23 cellular contexts compared by ENCODE assay signal in genomic region chr12:66587912-66588311, GRCh38.
A peak's percentile ranks its signal among the peaks of the same experiment; 100 is the strongest.
DNase-seq lines count a peak whose midpoint lies in the region; ATAC-seq and TF ChIP-seq lines count a peak whose summit lies in the region.
"Had no signal": no experiment of that assay in that cellular context is flagged by ENCODE, and none has a peak within 500 bp of the region (broad histone marks: within the 10 kb centered on the region; RNA-seq: fewer than 3 reads in every experiment).

No MANE protein-coding gene starts in this region.

- no peaks in the 10 kb centered on the region for H3K9me2 ChIP-seq in Loucy (replicated peaks; ENCODE audit: low read depth, low read length)

- H2AFZ ChIP-seq in Loucy (ENCODE audit: low read length) (no peak overlapping the region), fibroblast of lung (ENCODE audit: low read length) (no peak overlapping the region)

- H3K27me3 ChIP-seq in Loucy (ENCODE audit: insufficient read depth, low read length, poor library complexity, severe bottlenecking) (no peaks in the 10 kb centered on the region), fibroblast of lung (ENCODE audit: control insufficient read depth, insufficient read depth, low read length) (no peaks in the 10 kb centered on the region), aorta (ENCODE audit: control insufficient read depth in 1 of 2, insufficient read depth in 2 of 2, low read length in 1 of 2) (no peaks in the 10 kb centered on the region)
- H3K27me3 ChIP-seq: neutrophil, Peyer's patch had no signal

- H3K9ac ChIP-seq in Loucy (ENCODE audit: low read depth, low read length, poor library complexity, severe bottlenecking) (no peak overlapping the region), fibroblast of lung (ENCODE audit: insufficient read depth, low read length) (no peak overlapping the region)

- H4K20me1 ChIP-seq in Loucy (ENCODE audit: insufficient read depth, low read length, poor library complexity, severe bottlenecking) (no peaks in the 10 kb centered on the region), fibroblast of lung (ENCODE audit: control insufficient read depth, extremely low read depth, insufficient read depth, low read length) (no peaks in the 10 kb centered on the region)

- no peaks in the 10 kb centered on the region for H3F3A ChIP-seq in Loucy (ENCODE audit: low read depth)

- intact Hi-C loops in aorta (cut with DNase I), result no loop called here

- H3K79me2 ChIP-seq in Loucy (ENCODE audit: insufficient read depth, low read length) (no peaks in the 10 kb centered on the region), fibroblast of lung (ENCODE audit: control insufficient read depth, insufficient read depth, low read length) (no peaks in the 10 kb centered on the region)

- H3K4me3 ChIP-seq in Loucy (ENCODE audit: low read length, poor library complexity, severe bottlenecking) (peak overlapping the region; percentile 2), fibroblast of lung (replicated peaks in 1 of 4; ENCODE audit: control extremely low read depth in 1 of 4, insufficient read depth in 1 of 4, low read depth in 3 of 4, low read length in 4 of 4) (no peak overlapping the region), aorta (ENCODE audit: low read length in 2 of 2) (no peak overlapping the region)
- H3K4me3 ChIP-seq: Peyer's patch, prostate gland, skin epidermis had no signal

- ATAC-seq in GM21723 (IDR thresholded peaks at IDR 0.05; ENCODE audit: unreplicated experiment) (peak; percentile 68), SK-N-SH treated with all-trans-retinoic acid at 6 μM for 48 hours (no peak), HG03108 (IDR thresholded peaks at IDR 0.05; ENCODE audit: unreplicated experiment) (no peak), aorta (ENCODE audit: low FRiP score) (no peak), HG03135 (IDR thresholded peaks at IDR 0.05; ENCODE audit: unreplicated experiment) (no peak)
- ATAC-seq: activated CD8-positive, alpha-beta memory T cell treated with anti-CD3 and anti-CD28 coated beads, Interleukin-2, amount 10 ng/mL, durations not matched to agents 7 days and 5 days; stimulated activated memory B cell treated with anti-CD40 and anti-IgM and Interleukin-4, amounts not matched to agents 10 μg/mL and 1 μg/mL and 100 μg/mL, for 72 hours had no signal

- H3K9me3 ChIP-seq in Loucy (ENCODE audit: insufficient read depth, low read depth, low read length), result no peaks in the 10 kb centered on the region
- H3K9me3 ChIP-seq in fibroblast of lung (ENCODE audit: control insufficient read depth, insufficient read depth, low read depth, low read length), result no peaks in the 10 kb centered on the region
- H3K9me3 ChIP-seq in aorta (ENCODE audit: control insufficient read depth, low read length), result no peaks in the 10 kb centered on the region
- H3K9me3 ChIP-seq: neutrophil, Peyer's patch, prostate gland had no signal

- TF ChIP-seq CTCF in GM10266 (IDR thresholded peaks at IDR 0.05; ENCODE audit: control insufficient read depth, insufficient read depth, low read depth, missing control alignments), result no peak
- TF ChIP-seq CTCF in Loucy (conservative IDR thresholded peaks at IDR 0.05; ENCODE audit: low read length), result no peak
- no peak for TF ChIP-seq CTCF in fibroblast of lung (conservative IDR thresholded peaks at IDR 0.05 in 1 of 2, IDR thresholded peaks at IDR 0.05 in 1 of 2; ENCODE audit: low read depth in 1 of 2, low read length in 2 of 2)

- no peaks in the 10 kb centered on the region for H3K36me3 ChIP-seq in Loucy (ENCODE audit: insufficient read depth, low read length)
- no peaks in the 10 kb centered on the region for H3K36me3 ChIP-seq in fibroblast of lung (ENCODE audit: control insufficient read depth, insufficient read depth, low read length)
- H3K36me3 ChIP-seq in aorta (ENCODE audit: control insufficient read depth in 1 of 2, insufficient read depth in 2 of 2, low read length in 1 of 2), result no peaks in the 10 kb centered on the region
- H3K36me3 ChIP-seq: neutrophil, Peyer's patch, prostate gland had no signal

- peaks cover 11% of the 10 kb centered on the region for H3K4me1 ChIP-seq in Loucy (ENCODE audit: insufficient read depth, low read length, poor library complexity, severe bottlenecking)
- H3K4me1 ChIP-seq in fibroblast of lung (ENCODE audit: control insufficient read depth, extremely low read depth, insufficient read depth, low read length), result no peaks in the 10 kb centered on the region
- no peaks in the 10 kb centered on the region for H3K4me1 ChIP-seq in aorta (ENCODE audit: control insufficient read depth in 1 of 2, insufficient read depth in 2 of 2, low read length in 2 of 2)
- H3K4me1 ChIP-seq: Peyer's patch, prostate gland had no signal

- 75 to 88% methylated on average over 6 of the region's 6 CpGs for WGBS in aorta, 2 donors

- DNase-seq in GM10266 (ENCODE audit: extremely low spot score) (peak; percentile 32), fibroblast of lung (ENCODE audit: low read depth in 2 of 2) (peak; percentile 5 to 47), aorta (no peak)
- DNase-seq: activated CD4-positive, alpha-beta T cell treated with anti-CD3 and anti-CD28 coated beads for 4 hours; activated CD8-positive, alpha-beta memory T cell treated with anti-CD3 and anti-CD28 coated beads, Interleukin-2, amount 10 ng/mL, durations not matched to agents 7 days and 5 days; C1 segment of cervical spinal cord; effector CD8-positive, alpha-beta T cell; NCI-H1092 treated with DMSO at 0.1 percent for 48 hours; NCI-H2029; NCI-H345; NCI-H82; Peyer's patch; stimulated activated CD4-positive, alpha-beta T cell treated with anti-CD3 and anti-CD28 coated beads, Interleukin-2, amount 100 ng/mL, for 24 hours; T-helper 1 cell had no signal

- H3K4me2 ChIP-seq in Loucy (ENCODE audit: low read depth, low read length, poor library complexity, severe bottlenecking) (peak overlapping the region; percentile 23), fibroblast of lung (ENCODE audit: extremely low read depth, insufficient read depth, low read length) (no peak overlapping the region)

- H3K27ac ChIP-seq in fibroblast of lung (ENCODE audit: insufficient read depth, low read length), result no peak overlapping the region
- no peak overlapping the region for H3K27ac ChIP-seq in aorta (ENCODE audit: low read depth in 1 of 2, low read length in 2 of 2)
- H3K27ac ChIP-seq: neutrophil, Peyer's patch, prostate gland, skin epidermis had no signal

TF ChIP-seq in SK-N-SH treated with all-trans-retinoic acid at 6 μM for 48 hours, 23 proteins besides CTCF, POLR2A, EP300 and RAD21 (continues in another document):
- TF ChIP-seq, protein P1, sequence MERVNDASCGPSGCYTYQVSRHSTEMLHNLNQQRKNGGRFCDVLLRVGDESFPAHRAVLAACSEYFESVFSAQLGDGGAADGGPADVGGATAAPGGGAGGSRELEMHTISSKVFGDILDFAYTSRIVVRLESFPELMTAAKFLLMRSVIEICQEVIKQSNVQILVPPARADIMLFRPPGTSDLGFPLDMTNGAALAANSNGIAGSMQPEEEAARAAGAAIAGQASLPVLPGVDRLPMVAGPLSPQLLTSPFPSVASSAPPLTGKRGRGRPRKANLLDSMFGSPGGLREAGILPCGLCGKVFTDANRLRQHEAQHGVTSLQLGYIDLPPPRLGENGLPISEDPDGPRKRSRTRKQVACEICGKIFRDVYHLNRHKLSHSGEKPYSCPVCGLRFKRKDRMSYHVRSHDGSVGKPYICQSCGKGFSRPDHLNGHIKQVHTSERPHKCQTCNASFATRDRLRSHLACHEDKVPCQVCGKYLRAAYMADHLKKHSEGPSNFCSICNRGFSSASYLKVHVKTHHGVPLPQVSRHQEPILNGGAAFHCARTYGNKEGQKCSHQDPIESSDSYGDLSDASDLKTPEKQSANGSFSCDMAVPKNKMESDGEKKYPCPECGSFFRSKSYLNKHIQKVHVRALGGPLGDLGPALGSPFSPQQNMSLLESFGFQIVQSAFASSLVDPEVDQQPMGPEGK (CRISPR knock-in tag; IDR thresholded peaks at IDR 0.05; ENCODE audit: borderline replicate concordance), result no peak
- TF ChIP-seq CREB5 (CRISPR knock-in tag; IDR thresholded peaks at IDR 0.05; ENCODE audit: low read depth) (no peak), SNAI2 (CRISPR knock-in tag; IDR thresholded peaks at IDR 0.05) (no peak), ZNF70 (CRISPR knock-in tag; IDR thresholded peaks at IDR 0.05) (no peak), ZC3H10 (CRISPR knock-in tag; IDR thresholded peaks at IDR 0.05) (no peak), TSHZ2 (CRISPR knock-in tag; IDR thresholded peaks at IDR 0.05) (no peak), ARNTL (CRISPR knock-in tag; IDR thresholded peaks at IDR 0.05; ENCODE audit: borderline replicate concordance, low read depth) (no peak), GLIS3 (CRISPR knock-in tag; IDR thresholded peaks at IDR 0.05) (no peak)

Comparison
In these comparisons a context has a peak if more than half of its experiments do, and no peak if none do; other contexts are left out.
1. DNase-seq: peak in GM10266 (single experiment) and fibroblast of lung (2 of 2); none in aorta (0 of 2).